9 cellular contexts compared by ENCODE assay signal in genomic region chr14:58245562-58245961, GRCh38.
A peak's percentile ranks its signal among the peaks of the same experiment; 100 is the strongest.
DNase-seq lines count a peak whose midpoint lies in the region; ATAC-seq and TF ChIP-seq lines count a peak whose summit lies in the region.
"Had no signal": no experiment of that assay in that cellular context is flagged by ENCODE, and none has a peak within 500 bp of the region (broad histone marks: within the 10 kb centered on the region; RNA-seq: fewer than 3 reads in every experiment).

No MANE protein-coding gene starts in this region.

- peaks cover 9 to 21% of the 10 kb centered on the region in 2 donors for H3K36me3 Mint-ChIP-seq in stimulated activated naive B cell treated with anti-CD40 and anti-IgM and Interleukin-4, amounts not matched to agents 10 μg/mL and 1 μg/mL and 100 μg/mL, for 72 hours

- DNase-seq in NCI-H2029 treated with DMSO at 0.1 percent for 48 hours (lab: John Stamatoyannopoulos, UW): peak; percentile 64
- no peak for DNase-seq in NCI-H2029 (lab: John Stamatoyannopoulos, UW)
- DNase-seq in iPS DF 6.9 (ENCODE audit: low read depth, low spot score): no peak
- no peak for DNase-seq in stimulated activated naive B cell treated with anti-CD40 and anti-IgM and Interleukin-4, amounts not matched to agents 10 μg/mL and 1 μg/mL and 100 μg/mL, for 72 hours
- no peak for DNase-seq in NCI-H2227 treated with DMSO at 0.1 percent for 48 hours (lab: John Stamatoyannopoulos, UW)
- DNase-seq: NCI-H82 had no signal

- peak overlapping the region; percentile 96 to 97 for H3K4me3 Mint-ChIP-seq in stimulated activated naive B cell treated with anti-CD40 and anti-IgM and Interleukin-4, amounts not matched to agents 10 μg/mL and 1 μg/mL and 100 μg/mL, for 72 hours

- peaks cover 17 to 34% of the 10 kb centered on the region in 2 donors for H3K4me1 Mint-ChIP-seq in stimulated activated naive B cell treated with anti-CD40 and anti-IgM and Interleukin-4, amounts not matched to agents 10 μg/mL and 1 μg/mL and 100 μg/mL, for 72 hours

- H3K27ac ChIP-seq in iPS DF 6.9 (ENCODE audit: low read length): no peak overlapping the region

- no peak for ATAC-seq in stimulated activated naive B cell treated with anti-CD40 and anti-IgM and Interleukin-4, amounts not matched to agents 10 μg/mL and 1 μg/mL and 100 μg/mL, for 72 hours (replicated peaks)
- ATAC-seq in GM18498 (IDR thresholded peaks at IDR 0.05; ENCODE audit: unreplicated experiment) (no peak), HG03354 (IDR thresholded peaks at IDR 0.05; ENCODE audit: poor library complexity, severe bottlenecking, unreplicated experiment) (no peak)

- H3K27ac Mint-ChIP-seq in stimulated activated naive B cell treated with anti-CD40 and anti-IgM and Interleukin-4, amounts not matched to agents 10 μg/mL and 1 μg/mL and 100 μg/mL, for 72 hours: peak overlapping the region; percentile 99

- H3K9me3 Mint-ChIP-seq in stimulated activated naive B cell treated with anti-CD40 and anti-IgM and Interleukin-4, amounts not matched to agents 10 μg/mL and 1 μg/mL and 100 μg/mL, for 72 hours: no peaks in the 10 kb centered on the region

- H3K4me3 ChIP-seq in WI38 (ENCODE audit: low read depth, low read length) (peak overlapping the region; percentile 82), iPS DF 6.9 (ENCODE audit: low read length) (peak overlapping the region; percentile 90; the same call in 1 of the 2 replicates)

- no CpG with 5 or more reads among the region's 3 CpGs for WGBS in iPS DF 6.9 (ENCODE audit: insufficient coverage, insufficient read length)

- no peaks in the 10 kb centered on the region for H3K4me1 ChIP-seq in iPS DF 6.9 (ENCODE audit: control insufficient read depth, insufficient read depth, low read length)

- no peaks in the 10 kb centered on the region for H3K27me3 ChIP-seq in iPS DF 6.9 (ENCODE audit: control insufficient read depth, insufficient read depth, low read length)

- no peaks in the 10 kb centered on the region for H3K9me3 ChIP-seq in iPS DF 6.9 (ENCODE audit: control insufficient read depth, insufficient read depth, low read length)

- TF ChIP-seq CTCF in WI38 (IDR thresholded peaks at IDR 0.05; ENCODE audit: low read depth, low read length): no peak

- H3K27me3 Mint-ChIP-seq in stimulated activated naive B cell treated with anti-CD40 and anti-IgM and Interleukin-4, amounts not matched to agents 10 μg/mL and 1 μg/mL and 100 μg/mL, for 72 hours: no peaks in the 10 kb centered on the region

- no peaks in the 10 kb centered on the region; the same call in 1 of the 2 replicates for H3K36me3 ChIP-seq in iPS DF 6.9 (ENCODE audit: control insufficient read depth, insufficient read depth, low read length)
